ENCODE assay signal across 19 cellular contexts in the genomic region with DNA sequence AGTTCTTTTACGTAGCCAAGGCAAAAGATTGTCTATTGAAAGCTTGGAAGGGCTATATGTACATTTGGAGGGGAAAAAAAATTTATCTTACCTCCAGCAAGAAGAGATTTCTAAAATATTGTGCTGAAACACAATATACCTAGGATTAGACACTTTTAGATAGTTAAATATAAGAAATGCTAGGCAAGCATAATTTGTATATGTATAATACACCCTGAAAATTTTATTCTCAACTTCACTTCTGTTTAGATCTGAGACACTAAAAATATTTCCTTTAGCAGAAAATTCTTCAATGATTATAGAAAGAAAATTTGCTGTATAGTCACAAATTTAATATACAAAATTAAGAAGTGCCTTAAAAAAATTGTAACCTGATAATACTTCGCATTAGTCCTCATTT.
"Had no signal": no experiment of that assay in that cellular context is flagged by ENCODE, and none has a peak within 500 bp of the region (broad histone marks: within the 10 kb centered on the region; RNA-seq: fewer than 3 reads in every experiment).

No MANE protein-coding gene starts in this region.

- H3K27me3 ChIP-seq: colonic mucosa, esophagus muscularis mucosa, foreskin keratinocyte, gastroesophageal sphincter, heart left ventricle, hepatocyte, left lung had no signal

- H3K4me2 ChIP-seq: hepatocyte had no signal

- H3K4me1 ChIP-seq: colonic mucosa, esophagus muscularis mucosa, foreskin keratinocyte, gastroesophageal sphincter, lower lobe of right lung had no signal

- FAIRE-seq: endothelial cell of umbilical vein, keratinocyte had no signal

- H3K36me3 ChIP-seq: colonic mucosa, left lung had no signal

- H2AFZ ChIP-seq: hepatocyte had no signal

- ATAC-seq: foreskin keratinocyte, gastroesophageal sphincter, heart left ventricle, left cardiac atrium, left lung, left ventricle myocardium superior, lower lobe of right lung, mucosa of descending colon had no signal

- H3K9me3 ChIP-seq: colonic mucosa, esophagus muscularis mucosa, gastroesophageal sphincter, heart left ventricle, left lung, lower lobe of right lung, mucosa of descending colon had no signal

- H3K27ac ChIP-seq: colonic mucosa, esophagus muscularis mucosa, foreskin keratinocyte, gastroesophageal sphincter, heart left ventricle, hepatocyte, left lung, lower lobe of right lung had no signal

- H3K4me3 ChIP-seq: colonic mucosa, esophagus muscularis mucosa, gastroesophageal sphincter, heart left ventricle, hepatocyte, left lung, lower lobe of right lung, mucosa of descending colon had no signal

- DNase-seq: colonic mucosa; cortex of kidney; effector CD8-positive, alpha-beta T cell; foreskin keratinocyte; heart left ventricle; hypothalamus; immature natural killer cell; left cardiac atrium; left lung; left ventricle myocardium superior; lower lobe of right lung; mesenchymal stem cell; mucosa of descending colon; naive B cell had no signal
